ENCODE assay signal across 16 cellular contexts in genomic region chr1:107390076-107390420, GRCh38.
DNase-seq lines count a peak whose midpoint lies in the region; ATAC-seq and TF ChIP-seq lines count a peak whose summit lies in the region.
"Had no signal": no experiment of that assay in that cellular context is flagged by ENCODE, and none has a peak within 500 bp of the region (broad histone marks: within the 10 kb centered on the region; RNA-seq: fewer than 3 reads in every experiment).

No MANE protein-coding gene starts in this region.

- no peak for ATAC-seq in stimulated activated memory B cell treated with anti-CD40 and anti-IgM and Interleukin-4, amounts not matched to agents 10 μg/mL and 1 μg/mL and 100 μg/mL, for 72 hours
- ATAC-seq in HG03460 (IDR thresholded peaks at IDR 0.05; ENCODE audit: unreplicated experiment): no peak
- no peak for ATAC-seq in stimulated activated naive CD8-positive, alpha-beta T cell treated with anti-CD3 and anti-CD28 coated beads, Interleukin-15, amount 100 ng/mL, for 72 hours
- ATAC-seq: SK-N-SH treated with all-trans-retinoic acid at 6 μM for 48 hours had no signal

- no peaks in the 10 kb centered on the region for H3K4me1 Mint-ChIP-seq in stimulated activated memory B cell treated with anti-CD40 and anti-IgM and Interleukin-4, amounts not matched to agents 10 μg/mL and 1 μg/mL and 100 μg/mL, for 72 hours
- H3K4me1 Mint-ChIP-seq in stimulated activated naive CD8-positive, alpha-beta T cell treated with anti-CD3 and anti-CD28 coated beads, Interleukin-15, amount 100 ng/mL, for 72 hours: no peaks in the 10 kb centered on the region
- H3K4me1 Mint-ChIP-seq in immature natural killer cell: no peaks in the 10 kb centered on the region

- H3K9me2 ChIP-seq in MM.1S (replicated peaks; ENCODE audit: insufficient read depth, low read length): no peaks in the 10 kb centered on the region

- H3K4me2 ChIP-seq in MM.1S (ENCODE audit: low read depth, low read length): peak overlapping the region; percentile 83
- H3K4me2 ChIP-seq: BLaER1 treated with 17β-estradiol and CSF1 and Interleukin-3, amounts not matched to agents 10 nM and 100 nM had no signal

- no peaks in the 10 kb centered on the region for H3K27me3 ChIP-seq in MM.1S (replicated peaks; ENCODE audit: insufficient read depth, low read length)
- H3K27me3 ChIP-seq: BLaER1 treated with 17β-estradiol and CSF1 and Interleukin-3, amounts not matched to agents 10 nM and 100 nM; Peyer's patch had no signal

- peak overlapping the region; percentile 72; the same call in 1 of the 2 replicates for H2AFZ ChIP-seq in MM.1S (ENCODE audit: low read length)

- no peaks in the 10 kb centered on the region for H3K79me2 ChIP-seq in MM.1S (ENCODE audit: low read length)

- H3K27ac ChIP-seq in MM.1S (ENCODE audit: low read length): peak overlapping the region; percentile 83; the same call in 1 of the 2 replicates
- H3K27ac ChIP-seq: BLaER1 treated with 17β-estradiol and CSF1 and Interleukin-3, amounts not matched to agents 10 nM and 100 nM; Peyer's patch had no signal

- H3K27ac Mint-ChIP-seq in stimulated activated memory B cell treated with anti-CD40 and anti-IgM and Interleukin-4, amounts not matched to agents 10 μg/mL and 1 μg/mL and 100 μg/mL, for 72 hours: no peak overlapping the region
- no peak overlapping the region for H3K27ac Mint-ChIP-seq in stimulated activated naive CD8-positive, alpha-beta T cell treated with anti-CD3 and anti-CD28 coated beads, Interleukin-15, amount 100 ng/mL, for 72 hours
- no peak overlapping the region for H3K27ac Mint-ChIP-seq in immature natural killer cell

- peaks cover 23% of the 10 kb centered on the region for H3K4me1 ChIP-seq in MM.1S (ENCODE audit: low read length)
- H3K4me1 ChIP-seq: BLaER1 treated with 17β-estradiol and CSF1 and Interleukin-3, amounts not matched to agents 10 nM and 100 nM; Peyer's patch had no signal

- H3K36me3 Mint-ChIP-seq in stimulated activated memory B cell treated with anti-CD40 and anti-IgM and Interleukin-4, amounts not matched to agents 10 μg/mL and 1 μg/mL and 100 μg/mL, for 72 hours: peaks cover 14% of the 10 kb centered on the region
- no peaks in the 10 kb centered on the region for H3K36me3 Mint-ChIP-seq in immature natural killer cell

- no peaks in the 10 kb centered on the region for H3K27me3 Mint-ChIP-seq in stimulated activated memory B cell treated with anti-CD40 and anti-IgM and Interleukin-4, amounts not matched to agents 10 μg/mL and 1 μg/mL and 100 μg/mL, for 72 hours
- H3K27me3 Mint-ChIP-seq in stimulated activated naive CD8-positive, alpha-beta T cell treated with anti-CD3 and anti-CD28 coated beads, Interleukin-15, amount 100 ng/mL, for 72 hours: peaks cover 7% of the 10 kb centered on the region
- peaks cover 2 to 5% (median 5%) of the 10 kb centered on the region in 3 donors for H3K27me3 Mint-ChIP-seq in immature natural killer cell (ENCODE audit: low read depth in 3 of 3)

- H3K4me3 Mint-ChIP-seq in stimulated activated memory B cell treated with anti-CD40 and anti-IgM and Interleukin-4, amounts not matched to agents 10 μg/mL and 1 μg/mL and 100 μg/mL, for 72 hours: peak overlapping the region; percentile 15
- no peak overlapping the region for H3K4me3 Mint-ChIP-seq in stimulated activated naive CD8-positive, alpha-beta T cell treated with anti-CD3 and anti-CD28 coated beads, Interleukin-15, amount 100 ng/mL, for 72 hours
- no peak overlapping the region for H3K4me3 Mint-ChIP-seq in immature natural killer cell

- H4K20me1 ChIP-seq in MM.1S (ENCODE audit: insufficient read depth, low read length): no peaks in the 10 kb centered on the region
- H4K20me1 ChIP-seq: BLaER1 treated with 17β-estradiol and CSF1 and Interleukin-3, amounts not matched to agents 10 nM and 100 nM had no signal

- H3K9me3 ChIP-seq in MM.1S (replicated peaks; ENCODE audit: insufficient read depth, low read length): no peaks in the 10 kb centered on the region
- H3K9me3 ChIP-seq: Peyer's patch had no signal

- H3F3A ChIP-seq in MM.1S (ENCODE audit: insufficient read depth, low read length): no peaks in the 10 kb centered on the region; the same call in none of the 2 replicates

- TF ChIP-seq CTCF in MM.1S (IDR thresholded peaks at IDR 0.05; ENCODE audit: low read length): no peak

- DNase-seq in GM04504 (ENCODE audit: low read depth) (peak; percentile 55), MM.1S (no peak), fibroblast of peridontal ligament (ENCODE audit: extremely low read depth) (peak; percentile 20), immature natural killer cell (no peak)
- DNase-seq in stimulated activated naive CD8-positive, alpha-beta T cell treated with anti-CD3 and anti-CD28 coated beads, Interleukin-15, amount 100 ng/mL, for 72 hours: no peak
- DNase-seq: KG1, NCI-H1105, NCI-H187, NCI-H446 treated with DMSO at 0.1 percent for 48 hours, NCI-H82, Peyer's patch, SHP77 had no signal

- H3K9ac ChIP-seq in MM.1S (ENCODE audit: low read length): peak overlapping the region; percentile 49; the same call in 1 of the 2 replicates
- H3K9ac ChIP-seq: BLaER1 treated with 17β-estradiol and CSF1 and Interleukin-3, amounts not matched to agents 10 nM and 100 nM had no signal

- peaks cover 5% of the 10 kb centered on the region for H3K9me3 Mint-ChIP-seq in stimulated activated memory B cell treated with anti-CD40 and anti-IgM and Interleukin-4, amounts not matched to agents 10 μg/mL and 1 μg/mL and 100 μg/mL, for 72 hours
- peaks cover 0 to 6% of the 10 kb centered on the region in 2 donors for H3K9me3 Mint-ChIP-seq in stimulated activated naive CD8-positive, alpha-beta T cell treated with anti-CD3 and anti-CD28 coated beads, Interleukin-15, amount 100 ng/mL, for 72 hours
- peaks cover 0 to 5% (median 0%) of the 10 kb centered on the region in 6 donors for H3K9me3 Mint-ChIP-seq in immature natural killer cell

- H3K36me3 ChIP-seq in MM.1S (replicated peaks; ENCODE audit: insufficient read depth, low read length): no peaks in the 10 kb centered on the region
- H3K36me3 ChIP-seq: BLaER1 treated with 17β-estradiol and CSF1 and Interleukin-3, amounts not matched to agents 10 nM and 100 nM; Peyer's patch had no signal

- peak overlapping the region; percentile 45; the same call in 1 of the 2 replicates for H3K4me3 ChIP-seq in MM.1S (ENCODE audit: low read length)
- H3K4me3 ChIP-seq: BLaER1 treated with 17β-estradiol and CSF1 and Interleukin-3, amounts not matched to agents 10 nM and 100 nM; Peyer's patch had no signal

Comparison
In these comparisons a context has a peak if more than half of its experiments do, and no peak if none do; other contexts are left out.
1. DNase-seq: peak in GM04504 (single experiment) and fibroblast of peridontal ligament (single experiment); none in MM.1S (single experiment), stimulated activated naive CD8-positive, alpha-beta T cell treated with anti-CD3 and anti-CD28 coated beads, Interleukin-15, amount 100 ng/mL, for 72 hours (0 of 2) and immature natural killer cell (0 of 3).